ENCODE assay signal across 14 cellular contexts in the genomic region with DNA sequence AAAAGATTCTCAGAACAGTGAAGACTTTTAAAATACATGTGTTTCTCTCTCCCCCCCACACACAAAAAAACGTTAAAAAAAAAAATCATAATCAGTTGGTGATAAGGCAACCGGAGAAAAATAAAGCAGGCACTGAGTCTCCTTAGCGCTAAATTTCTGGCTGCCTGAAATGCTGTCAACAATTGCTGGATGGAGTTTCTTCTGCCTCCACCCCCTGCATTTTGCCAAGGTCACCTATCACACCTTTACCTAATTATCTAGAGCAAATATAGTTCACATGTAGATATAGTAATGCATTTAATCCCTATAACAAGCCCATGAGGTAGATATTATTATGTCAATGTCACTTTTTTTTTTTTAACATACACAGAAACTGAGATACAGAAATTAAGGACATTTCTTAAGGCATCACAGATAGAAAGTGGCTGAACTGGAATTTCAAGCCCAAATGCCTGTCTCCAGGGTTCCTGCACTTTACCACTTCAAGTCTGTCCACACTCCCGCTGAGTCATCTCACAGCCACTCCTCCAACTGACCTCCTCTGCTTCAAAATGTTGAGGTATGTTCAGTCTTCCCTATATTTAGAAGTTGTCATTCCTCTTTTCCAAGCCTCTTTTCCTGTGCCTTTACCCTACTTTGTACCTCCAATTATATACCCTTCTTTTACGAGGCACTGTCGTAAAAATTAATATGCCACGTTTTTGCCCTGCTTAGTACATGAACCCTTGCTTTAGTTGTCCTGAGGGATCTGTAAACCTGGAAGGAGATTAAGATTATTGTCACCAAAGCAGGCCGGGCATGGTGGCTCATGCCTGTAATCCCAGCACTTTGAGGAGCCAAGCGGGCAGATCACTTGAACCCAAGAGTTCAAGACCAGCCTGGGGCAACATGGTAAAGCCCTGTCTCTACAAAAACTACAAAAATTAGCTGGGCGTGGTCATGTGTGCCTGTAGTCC.
DNase-seq lines count a peak whose midpoint lies in the region; ATAC-seq and TF ChIP-seq lines count a peak whose summit lies in the region.
"Had no signal": no experiment of that assay in that cellular context is flagged by ENCODE, and none has a peak within 500 bp of the region (broad histone marks: within the 10 kb centered on the region; RNA-seq: fewer than 3 reads in every experiment).

No MANE protein-coding gene starts in this region.

- H3K27ac ChIP-seq in mesodermal cell (ENCODE audit: low read depth, low read length, severe bottlenecking), result peak overlapping the region; percentile 11

- H3K27me3 Mint-ChIP-seq in HFFc6 (ENCODE audit: insufficient read depth) (peaks cover 23% of the 10 kb centered on the region), chondrocyte (ENCODE audit: low read depth) (no peaks in the 10 kb centered on the region)
- H3K27me3 Mint-ChIP-seq: activated naive CD4-positive, alpha-beta T cell treated with anti-CD3 and anti-CD28 coated beads, Interleukin-2, amount 10 ng/mL, durations not matched to agents 7 days and 5 days; CD4-positive, alpha-beta memory T cell; stimulated activated naive CD8-positive, alpha-beta T cell treated with anti-CD3 and anti-CD28 coated beads, Interleukin-15, amount 100 ng/mL, for 72 hours had no signal

- TF ChIP-seq CTCF in HFFc6 (IDR thresholded peaks at IDR 0.05) (no peak), chondrocyte (IDR thresholded peaks at IDR 0.05) (no peak)

- ATAC-seq in HG03159 (IDR thresholded peaks at IDR 0.05; ENCODE audit: unreplicated experiment), result no peak
- no peak for ATAC-seq in HG02981 (IDR thresholded peaks at IDR 0.05; ENCODE audit: unreplicated experiment)
- ATAC-seq: activated CD4-positive, CD25-positive, alpha-beta regulatory T cell treated with anti-CD3 and anti-CD28 coated beads, Interleukin-2, amount 50 U/mL, for 24 hours; stimulated activated naive CD8-positive, alpha-beta T cell treated with anti-CD3 and anti-CD28 coated beads, Interleukin-15, amount 100 ng/mL, for 72 hours had no signal

- no peak overlapping the region for H3K4me3 ChIP-seq in mesodermal cell (ENCODE audit: extremely low read depth, insufficient read depth, low read length, poor library complexity, severe bottlenecking)

- DNase-seq in AG08395 (ENCODE audit: low spot score) (peak; percentile 41), HFFc6 (peak; percentile 11), chondrocyte (ENCODE audit: low spot score) (no peak), cerebellar cortex (ENCODE audit: low spot score) (no peak), KG1 (lab: John Stamatoyannopoulos, UW) (no peak)
- DNase-seq: activated naive CD4-positive, alpha-beta T cell treated with anti-CD3 and anti-CD28 coated beads, Interleukin-2, amount 10 ng/mL, durations not matched to agents 7 days and 5 days; CD4-positive, alpha-beta memory T cell; NCI-H1436; stimulated activated CD4-positive, alpha-beta T cell treated with anti-CD3 and anti-CD28 coated beads, Interleukin-15, amount 100 ng/mL, for 24 hours; stimulated activated naive CD8-positive, alpha-beta T cell treated with anti-CD3 and anti-CD28 coated beads, Interleukin-15, amount 100 ng/mL, for 72 hours had no signal

- H3K36me3 ChIP-seq in mesodermal cell (ENCODE audit: control insufficient read depth, insufficient read depth, low read length), result no peaks in the 10 kb centered on the region

- H3K4me3 Mint-ChIP-seq in HFFc6 (no peak overlapping the region), chondrocyte (ENCODE audit: unreplicated experiment) (no peak overlapping the region)
- H3K4me3 Mint-ChIP-seq: activated naive CD4-positive, alpha-beta T cell treated with anti-CD3 and anti-CD28 coated beads, Interleukin-2, amount 10 ng/mL, durations not matched to agents 7 days and 5 days; CD4-positive, alpha-beta memory T cell; stimulated activated naive CD8-positive, alpha-beta T cell treated with anti-CD3 and anti-CD28 coated beads, Interleukin-15, amount 100 ng/mL, for 72 hours had no signal

- H3K9me3 Mint-ChIP-seq in HFFc6, result no peaks in the 10 kb centered on the region
- no peaks in the 10 kb centered on the region for H3K9me3 Mint-ChIP-seq in chondrocyte (ENCODE audit: low read depth)
- H3K9me3 Mint-ChIP-seq: activated naive CD4-positive, alpha-beta T cell treated with anti-CD3 and anti-CD28 coated beads, Interleukin-2, amount 10 ng/mL, durations not matched to agents 7 days and 5 days; stimulated activated naive CD8-positive, alpha-beta T cell treated with anti-CD3 and anti-CD28 coated beads, Interleukin-15, amount 100 ng/mL, for 72 hours had no signal

- H3K4me1 Mint-ChIP-seq in HFFc6 (ENCODE audit: low read depth) (peaks cover 9% of the 10 kb centered on the region), chondrocyte (ENCODE audit: low read depth) (peaks cover 28% of the 10 kb centered on the region)

- peaks cover 13% of the 10 kb centered on the region for H3K4me1 ChIP-seq in mesodermal cell (ENCODE audit: control insufficient read depth, insufficient read depth, low read length, poor library complexity, severe bottlenecking)

- H3K36me3 Mint-ChIP-seq in HFFc6 (ENCODE audit: low read depth) (no peaks in the 10 kb centered on the region), chondrocyte (ENCODE audit: low read depth) (no peaks in the 10 kb centered on the region)
- H3K36me3 Mint-ChIP-seq: CD4-positive, alpha-beta memory T cell had no signal

- H3K27ac Mint-ChIP-seq in HFFc6 (no peak overlapping the region), chondrocyte (ENCODE audit: unreplicated experiment) (peak overlapping the region; percentile 87)
- H3K27ac Mint-ChIP-seq: activated naive CD4-positive, alpha-beta T cell treated with anti-CD3 and anti-CD28 coated beads, Interleukin-2, amount 10 ng/mL, durations not matched to agents 7 days and 5 days had no signal

- no peaks in the 10 kb centered on the region for H3K9me3 ChIP-seq in mesodermal cell (ENCODE audit: control insufficient read depth, low read length)

- WGBS in mesodermal cell (ENCODE audit: insufficient coverage in 2 of 2), 2 experiments, result 76 to 89% methylated on average over 5 to 8 of the region's 10 CpGs

Comparison
In these comparisons a context has a peak if more than half of its experiments do, and no peak if none do; other contexts are left out.
1. DNase-seq: peak in AG08395 (single experiment) and HFFc6 (single experiment); none in chondrocyte (single experiment), cerebellar cortex (single experiment) and KG1 (single experiment).